ENCODE assay signal across 19 cellular contexts in the genomic region with DNA sequence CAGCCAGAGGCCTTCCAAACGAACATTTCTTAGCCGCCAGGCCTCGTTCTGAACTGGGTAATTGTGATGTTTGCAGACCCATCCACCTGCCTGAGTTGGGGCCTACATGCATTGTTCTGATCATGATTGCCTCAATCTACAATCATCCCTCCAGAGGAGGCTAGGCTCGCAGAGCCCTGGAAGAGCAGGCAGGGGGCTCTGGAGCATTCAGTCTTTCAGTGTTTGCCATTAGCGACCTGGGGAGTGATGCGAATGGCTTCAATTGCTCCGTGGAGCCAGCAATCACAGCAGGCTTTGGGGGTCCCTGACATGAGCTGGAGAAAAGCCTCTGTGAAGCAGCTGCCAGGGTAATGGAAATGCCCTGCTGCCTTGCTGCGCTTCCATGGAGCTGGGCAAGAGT. TPM values are rescaled to one million over a fixed set of nuclear protein-coding genes. Genes with fewer than 3 reads are reported as not detected.
A peak's percentile ranks its signal among the peaks of the same experiment; 100 is the strongest.
DNase-seq lines count a peak whose midpoint lies in the region; ATAC-seq, FAIRE-seq and TF ChIP-seq lines count a peak whose summit lies in the region.
"Had no signal": no experiment of that assay in that cellular context is flagged by ENCODE, and none has a peak within 500 bp of the region (broad histone marks: within the 10 kb centered on the region; RNA-seq: fewer than 3 reads in every experiment).

No MANE protein-coding gene starts in this region.

- H3K4me3 ChIP-seq in HepG2 (replicated peaks in 1 of 3; ENCODE audit: insufficient read depth in 1 of 3, low read depth in 2 of 3, low read length in 3 of 3) = no peak overlapping the region
- no peak overlapping the region for H3K4me3 ChIP-seq in right lobe of liver
- no peak overlapping the region for H3K4me3 ChIP-seq in testis
- H3K4me3 ChIP-seq in right cardiac atrium (ENCODE audit: low read length) = no peak overlapping the region
- H3K4me3 ChIP-seq: GM12878 had no signal

- TF ChIP-seq EP300 in HepG2 (IDR thresholded peaks at IDR 0.05; ENCODE audit: low read depth in 2 of 2, low read length in 2 of 2) (no peak), HepG2 (CRISPR knock-in tag; IDR thresholded peaks at IDR 0.05; ENCODE audit: borderline replicate concordance) (no peak)

- POLR2A ChIA-PET in HepG2 (lab: Yijun Ruan, JAX) = no interaction called here

- H3K9ac ChIP-seq in HepG2 (ENCODE audit: insufficient read depth, low read depth, low read length) = no peak overlapping the region
- H3K9ac ChIP-seq: KMS-11 had no signal

- CTCF ChIA-PET in HepG2 (lab: Yijun Ruan, JAX; ENCODE audit: low intra/inter-chr PET ratio, low total read pairs) = no interaction called here

- no peak for TF ChIP-seq RAD21 in HepG2 (CRISPR knock-in tag; IDR thresholded peaks at IDR 0.05)

- TF ChIP-seq POLR2A in HepG2 (IDR thresholded peaks at IDR 0.05; ENCODE audit: insufficient read depth in 1 of 2, low read depth in 2 of 2, low read length in 2 of 2) (no peak), right lobe of liver (IDR thresholded peaks at IDR 0.05) (no peak), testis (IDR thresholded peaks at IDR 0.05) (no peak)

- no peaks in the 10 kb centered on the region for H3K79me2 ChIP-seq in HepG2 (ENCODE audit: insufficient read depth, low read length)

- ATAC-seq in HepG2 (peak; percentile 28), right lobe of liver (no peak), right cardiac atrium (no peak)
- ATAC-seq: GM12878, HCT116 had no signal

- BruUV-seq in HepG2 (replicated peaks; lab: Mats Ljungman, UMichigan) = no TSS peak

- in situ Hi-C loops in HepG2 (cut with HindIII; ENCODE audit: extremely low pct_ligation_motif_present, low pct_unique_long_range_greater_than_20kb) = no loop called here

- intact Hi-C loops in HepG2 (cut with micrococcal nuclease; ENCODE audit: unreplicated experiment) = no loop called here
- intact Hi-C loops in right lobe of liver (cut with DNase I) = no loop called here
- intact Hi-C loops in testis (cut with DNase I; ENCODE audit: low total_unique reads) = no loop called here
- intact Hi-C loops in right cardiac atrium (cut with DNase I) = no loop called here

- no peak for FAIRE-seq in HepG2 (lab: Jason Lieb, UNC)
- FAIRE-seq: GM12878 had no signal

- DNase-seq in HepG2 (ENCODE audit: low spot score) = no peak
- DNase-seq in right lobe of liver = no peak
- peak; percentile 22 for DNase-seq in NCI-H69 (lab: John Stamatoyannopoulos, UW)
- DNase-seq in iPS-NIHi7 (ENCODE audit: extremely low spot score) = peak; percentile 42
- DNase-seq in stimulated activated naive CD4-positive, alpha-beta T cell (lab: John Stamatoyannopoulos, UW) = no peak
- no peak for DNase-seq in testis
- no peak for DNase-seq in right cardiac atrium
- DNase-seq: CD8-positive, alpha-beta memory T cell; DMS 273 treated with DMSO at 0.1 percent for 48 hours; GDM1; GOT3; MM.1S; T-helper 1 cell had no signal

- H3K4me1 ChIP-seq in HepG2 (ENCODE audit: insufficient read depth, low read length) (peaks cover 8% of the 10 kb centered on the region), right lobe of liver (no peaks in the 10 kb centered on the region), testis (no peaks in the 10 kb centered on the region), right cardiac atrium (ENCODE audit: control insufficient read depth, insufficient read depth, low read length) (no peaks in the 10 kb centered on the region)

- WGBS in HepG2 (ENCODE audit: low lambda C conversion rate) = 49% methylated on average over 6 of the region's 8 CpGs
- WGBS in right lobe of liver (ENCODE audit: insufficient coverage, low coverage, low lambda C conversion rate, missing lambda C conversion rate) = no CpG with 5 or more reads among the region's 8 CpGs
- WGBS in testis, 2 donors = 89 to 94% methylated on average over 3 to 8 of the region's 8 CpGs
- 85% methylated on average over 8 of the region's 8 CpGs for WGBS in right cardiac atrium

- H3K36me3 ChIP-seq in HepG2 (replicated peaks in 1 of 2; ENCODE audit: control insufficient read depth in 1 of 2, insufficient read depth in 2 of 2, low read length in 2 of 2) (no peaks in the 10 kb centered on the region), right lobe of liver (no peaks in the 10 kb centered on the region), testis (ENCODE audit: low read depth, missing control alignments) (no peaks in the 10 kb centered on the region)

- H3K9me3 ChIP-seq in HepG2 (ENCODE audit: low read length) (no peaks in the 10 kb centered on the region), right lobe of liver (no peaks in the 10 kb centered on the region), testis (no peaks in the 10 kb centered on the region), right cardiac atrium (ENCODE audit: control insufficient read depth, low read length) (no peaks in the 10 kb centered on the region)

- H4K20me1 ChIP-seq in HepG2 (ENCODE audit: insufficient read depth, low read length) = no peaks in the 10 kb centered on the region

- H2AFZ ChIP-seq in HepG2 (ENCODE audit: low read length) = no peak overlapping the region

- no peak overlapping the region for H3K27ac ChIP-seq in HepG2 (ENCODE audit: extremely low read length, insufficient read depth, low read length)
- no peak overlapping the region for H3K27ac ChIP-seq in right lobe of liver
- H3K27ac ChIP-seq in testis = no peak overlapping the region
- H3K27ac ChIP-seq in right cardiac atrium (ENCODE audit: low read length) = no peak overlapping the region
- H3K27ac ChIP-seq: KMS-11, RWPE1 had no signal

- TF ChIP-seq CTCF in HepG2 (CRISPR knock-in tag; IDR thresholded peaks at IDR 0.05) (no peak), right lobe of liver (IDR thresholded peaks at IDR 0.05) (no peak), testis (IDR thresholded peaks at IDR 0.05) (no peak)

- no peaks in the 10 kb centered on the region for H3K27me3 ChIP-seq in HepG2 (ENCODE audit: control insufficient read depth in 1 of 2, insufficient read depth in 2 of 2, low read length in 2 of 2)
- no peaks in the 10 kb centered on the region for H3K27me3 ChIP-seq in right lobe of liver
- no peaks in the 10 kb centered on the region for H3K27me3 ChIP-seq in testis
- no peaks in the 10 kb centered on the region for H3K27me3 ChIP-seq in right cardiac atrium (ENCODE audit: control insufficient read depth, insufficient read depth)

- no peak overlapping the region for H3K4me2 ChIP-seq in HepG2 (ENCODE audit: low read depth, low read length)
- H3K4me2 ChIP-seq: KMS-11 had no signal

TF ChIP-seq in HepG2, 621 proteins besides CTCF, POLR2A, EP300 and RAD21:
- TF ChIP-seq ZNF891 (CRISPR knock-in tag; IDR thresholded peaks at IDR 0.05) = no peak
- TF ChIP-seq STAG1 (CRISPR knock-in tag; IDR thresholded peaks at IDR 0.05) = 0 out of 2 replicates have a peak, but pooled peaks have one; percentile 9

RNA-seq across cellular contexts. Expression of gene SNAP25, which starts 22.0 kb away (rescaled TPM):
- total RNA-seq in HepG2 (2016; rRNA removed; fragmentation: Illumina TruSeq; extraction: Trizol) (not detected in 2 replicates), right lobe of liver (under 1 TPM in 2 of 6 experiments, not detected in 4; 0.23 to 0.32 TPM), testis (10 to 100 TPM; 11.3 to 13.7 TPM), right cardiac atrium (1 to 10 TPM; 1.9 to 9.0 (median 2.4) TPM)
- total RNA-seq in HepG2 (2016; cell fraction: cytosol; rRNA removed; fragmentation: Illumina TruSeq; extraction: Trizol; ENCODE audit: low read depth) = not detected in 2 replicates
- not detected in 2 replicates for total RNA-seq in HepG2 (2016; cell fraction: insoluble cytoplasmic fraction; rRNA removed; fragmentation: Illumina TruSeq; extraction: Trizol)
- not detected in 2 replicates for total RNA-seq in HepG2 (2016; cell fraction: membrane; rRNA removed; fragmentation: Illumina TruSeq; extraction: Trizol)
- not detected in 2 replicates for total RNA-seq in HepG2 (2016; cell fraction: nucleus; rRNA removed; fragmentation: Illumina TruSeq; extraction: Trizol)
- polyA plus RNA-seq in HepG2 (2011; rRNA removed) (not detected in 2 replicates), testis (ENCODE audit: insufficient read depth, low read depth, low replicate concordance) (8.0 TPM), right cardiac atrium (1.8 TPM)
- not detected in 2 replicates for polyA plus RNA-seq in HepG2 (2011; cell fraction: cytosol; rRNA removed)
- not detected in 2 replicates for polyA plus RNA-seq in HepG2 (2011; cell fraction: nucleus; rRNA removed)
- polyA plus RNA-seq in HepG2 (2012) = 0.15 TPM in 1 of 2 replicates, not detected in the other
- polyA plus RNA-seq in HepG2 (2016; cell fraction: cytosol; fragmentation: Illumina TruSeq; extraction: Trizol; ENCODE audit: low read depth) = not detected in 2 replicates
- not detected in 2 replicates for polyA plus RNA-seq in HepG2 (2016; cell fraction: insoluble cytoplasmic fraction; fragmentation: Illumina TruSeq; extraction: Trizol; ENCODE audit: low read depth)
- not detected in 2 replicates for polyA plus RNA-seq in HepG2 (2016; cell fraction: membrane; fragmentation: Illumina TruSeq; extraction: Trizol; ENCODE audit: low read depth)
- not detected in 2 replicates for polyA plus RNA-seq in HepG2 (2016; cell fraction: nucleus; fragmentation: Illumina TruSeq; extraction: Trizol; ENCODE audit: insufficient read depth, low read depth)
- polyA minus RNA-seq in HepG2 (2011; rRNA and poly(A)+ RNA removed; ENCODE audit: low replicate concordance) = 8.1 TPM in 1 of 2 replicates, not detected in the other
- polyA minus RNA-seq in HepG2 (2011; cell fraction: cytosol; rRNA and poly(A)+ RNA removed) = not detected in 2 replicates
- polyA minus RNA-seq in HepG2 (2011; cell fraction: nucleus; rRNA and poly(A)+ RNA removed) = not detected in 2 replicates
- total RNA-seq: B cell, GM12878 had no signal
- polyA plus RNA-seq: CD8-positive, alpha-beta memory T cell; GM12878; IgD-negative memory B cell had no signal

Comparison
In these comparisons a context has a peak if more than half of its experiments do, and no peak if none do; other contexts are left out.
1. DNase-seq: peak in NCI-H69 (single experiment) and iPS-NIHi7 (single experiment); none in HepG2 (single experiment), right lobe of liver (0 of 3), stimulated activated naive CD4-positive, alpha-beta T cell (0 of 6), testis (single experiment) and right cardiac atrium (0 of 3).